In the genomic region with DNA sequence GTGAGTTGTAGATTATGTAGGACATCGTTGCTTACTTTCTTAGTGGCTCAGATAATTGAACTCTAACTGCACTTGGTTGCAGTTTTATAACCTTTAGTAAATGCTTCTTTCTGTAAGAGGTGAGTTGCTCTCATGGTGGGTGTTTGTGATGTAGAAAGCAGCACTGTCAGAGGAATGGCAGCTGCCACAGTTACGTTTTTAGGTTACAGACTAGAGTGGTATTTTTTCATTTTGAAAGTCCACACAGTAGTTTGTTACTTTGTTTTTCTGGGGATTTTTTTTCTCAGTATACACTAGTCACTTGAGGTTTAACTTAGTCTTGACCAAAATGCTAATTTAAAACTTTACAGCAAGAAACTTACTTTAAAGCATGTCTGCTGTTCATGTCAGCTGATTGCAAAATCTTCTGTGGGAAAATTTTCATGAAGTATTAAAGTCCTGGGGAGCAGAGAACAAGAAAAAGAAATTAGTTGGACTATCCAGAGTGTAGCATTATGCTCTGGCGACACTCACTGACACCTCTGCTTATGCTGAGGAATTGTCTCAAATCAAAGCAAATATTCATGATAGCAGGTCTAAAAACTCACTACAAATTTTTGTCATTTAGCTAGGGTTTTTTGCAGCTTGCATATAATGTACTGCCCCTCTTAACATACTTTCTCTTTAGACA, we compare ENCODE assay signal across 12 cellular contexts. TPM values are rescaled to one million over a fixed set of nuclear protein-coding genes. Genes with fewer than 3 reads are reported as not detected.
DNase-seq lines count a peak whose midpoint lies in the region; ATAC-seq, FAIRE-seq and TF ChIP-seq lines count a peak whose summit lies in the region.
"Had no signal": no experiment of that assay in that cellular context is flagged by ENCODE, and none has a peak within 500 bp of the region (broad histone marks: within the 10 kb centered on the region; RNA-seq: fewer than 3 reads in every experiment).

No MANE protein-coding gene starts in this region.

- no peak for TF ChIP-seq CTCF in kidney (IDR thresholded peaks at IDR 0.05; ENCODE audit: borderline replicate concordance, extremely low read depth, insufficient read depth)
- no peak for TF ChIP-seq CTCF in ascending aorta (IDR thresholded peaks at IDR 0.05)
- no peak for TF ChIP-seq CTCF in thyroid gland (IDR thresholded peaks at IDR 0.05)

- H3K9me3 ChIP-seq in kidney (ENCODE audit: control insufficient read depth in 1 of 2, low read length in 2 of 2), result no peaks in the 10 kb centered on the region
- no peaks in the 10 kb centered on the region for H3K9me3 ChIP-seq in ascending aorta
- no peaks in the 10 kb centered on the region for H3K9me3 ChIP-seq in thyroid gland
- H3K9me3 ChIP-seq: gastrocnemius medialis had no signal

- peaks cover 9 to 40% of the 10 kb centered on the region in 2 donors for H3K4me1 ChIP-seq in kidney (ENCODE audit: control insufficient read depth in 1 of 2, insufficient read depth in 1 of 2, low read depth in 1 of 2, low read length in 2 of 2)
- H3K4me1 ChIP-seq in ascending aorta, result peaks cover 0 to 2% of the 10 kb centered on the region in 2 donors
- H3K4me1 ChIP-seq in thyroid gland, result peaks cover 0 to 4% of the 10 kb centered on the region in 2 donors

- FAIRE-seq in kidney (lab: Jason Lieb, UNC), result no peak

- H3K9ac ChIP-seq in kidney (ENCODE audit: low read length in 2 of 2), result no peak overlapping the region
- H3K9ac ChIP-seq: parathyroid adenoma had no signal

- H3K27ac ChIP-seq in kidney (ENCODE audit: low read depth in 2 of 2, low read length in 2 of 2), result peak overlapping the region; percentile 41 to 45
- H3K27ac ChIP-seq in ascending aorta, result no peak overlapping the region
- no peak overlapping the region for H3K27ac ChIP-seq in thyroid gland
- H3K27ac ChIP-seq: gastrocnemius medialis, parathyroid adenoma had no signal

- intact Hi-C loops in kidney (cut with DNase I) (no loop called here), ascending aorta (cut with DNase I) (no loop called here), thyroid gland (cut with DNase I) (no loop called here)

- peak; percentile 46 for ATAC-seq in GM18502 (IDR thresholded peaks at IDR 0.05; ENCODE audit: poor library complexity, unreplicated experiment)
- ATAC-seq in GM21367 (IDR thresholded peaks at IDR 0.05; ENCODE audit: unreplicated experiment), result peak; percentile 37
- ATAC-seq in HG03354 (IDR thresholded peaks at IDR 0.05; ENCODE audit: poor library complexity, severe bottlenecking, unreplicated experiment), result peak; percentile 31
- no peak for ATAC-seq in HG03135 (IDR thresholded peaks at IDR 0.05; ENCODE audit: unreplicated experiment)
- ATAC-seq: gastrocnemius medialis had no signal

- WGBS in thyroid gland, 2 donors, result 88 to 92% methylated on average over 3 of the region's 3 CpGs

- H3K27me3 ChIP-seq in ascending aorta (no peaks in the 10 kb centered on the region), thyroid gland (no peaks in the 10 kb centered on the region)
- H3K27me3 ChIP-seq: gastrocnemius medialis had no signal

- TF ChIP-seq POLR2A in thyroid gland (IDR thresholded peaks at IDR 0.05), result no peak

- H3K36me3 ChIP-seq in kidney (ENCODE audit: control insufficient read depth in 1 of 2, insufficient read depth in 2 of 2, low read length in 2 of 2) (no peaks in the 10 kb centered on the region), ascending aorta (no peaks in the 10 kb centered on the region), thyroid gland (no peaks in the 10 kb centered on the region)
- H3K36me3 ChIP-seq: gastrocnemius medialis had no signal

- DNase-seq in kidney (no peak), dedifferentiated amniotic fluid mesenchymal stem cell (ENCODE audit: extremely low spot score) (no peak), ascending aorta (ENCODE audit: low spot score in 2 of 2) (no peak), thyroid gland (no peak)
- DNase-seq: gastrocnemius medialis; NCI-H1694 treated with DMSO at 0.1 percent for 48 hours; stimulated activated CD4-positive, alpha-beta T cell treated with anti-CD3 and anti-CD28 coated beads, Interleukin-4, amount 100 ng/mL, for 24 hours had no signal

- no peak overlapping the region for H3K4me3 ChIP-seq in kidney (ENCODE audit: low read length in 2 of 2)
- H3K4me3 ChIP-seq in ascending aorta, result no peak overlapping the region
- H3K4me3 ChIP-seq in thyroid gland (replicated peaks in 1 of 3), result no peak overlapping the region
- H3K4me3 ChIP-seq: gastrocnemius medialis had no signal

RNA-seq across cellular contexts. Expression of a gene that starts 14.8 kb away (rescaled TPM):
- total RNA-seq in kidney, result 41.2 TPM
- 44.6 TPM for polyA plus RNA-seq in kidney (ENCODE audit: insufficient read depth, low read depth, low replicate concordance)
- total RNA-seq in ascending aorta, result 58.0 TPM
- 10 to 100 TPM; 51.7 to 56.7 (median 53.2) TPM for total RNA-seq in thyroid gland

Comparison
In these comparisons a context has a peak if more than half of its experiments do, and no peak if none do; other contexts are left out.
1. H3K27ac ChIP-seq: peak in kidney (2 of 2); none in ascending aorta (0 of 2) and thyroid gland (0 of 3).